In the genomic region with DNA sequence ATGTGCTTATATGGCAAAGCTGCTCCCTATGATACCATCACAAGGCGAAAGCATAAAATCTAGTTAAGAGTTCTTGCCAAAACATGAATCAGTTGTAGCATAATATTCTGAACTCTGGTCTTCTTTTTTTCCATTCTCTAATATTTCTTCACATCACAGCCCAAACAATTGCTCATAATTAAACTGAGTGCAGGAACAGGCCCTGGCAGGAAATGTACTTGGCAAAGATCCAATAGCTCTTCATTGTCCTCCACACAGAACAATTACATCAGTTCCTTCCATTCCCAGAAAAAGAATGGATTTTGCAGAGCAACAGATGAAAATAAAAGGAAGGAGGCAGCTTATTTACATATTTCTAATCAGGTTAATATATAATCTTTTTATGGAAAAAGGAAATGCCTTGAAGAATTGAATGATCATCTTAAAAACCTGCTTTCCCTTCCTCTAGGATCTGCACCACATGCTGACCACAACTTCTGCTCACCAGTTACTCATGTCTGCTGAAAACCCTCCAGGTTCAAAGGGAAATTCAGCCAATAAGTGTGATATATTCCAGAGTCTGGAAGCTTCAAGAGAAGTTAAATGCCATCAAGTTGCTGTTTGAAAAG, we compare ENCODE assay signal across 8 cellular contexts.
DNase-seq lines count a peak whose midpoint lies in the region; ATAC-seq and TF ChIP-seq lines count a peak whose summit lies in the region.

No MANE protein-coding gene starts in this region.

- TF ChIP-seq CTCF in fibroblast of the aortic adventitia (IDR thresholded peaks at IDR 0.05; ENCODE audit: insufficient read depth, low read length), result no peak

- no peaks in the 10 kb centered on the region for H3K36me3 ChIP-seq in effector memory CD4-positive, alpha-beta T cell (ENCODE audit: control insufficient read depth, insufficient read depth, low read length)

- H3K4me3 ChIP-seq in fibroblast of the aortic adventitia (ENCODE audit: low read depth, low read length), result no peak overlapping the region
- H3K4me3 ChIP-seq in effector memory CD4-positive, alpha-beta T cell (ENCODE audit: insufficient read depth, low read depth, low read length, poor library complexity, severe bottlenecking), result no peak overlapping the region

- H3K4me1 ChIP-seq in effector memory CD4-positive, alpha-beta T cell (ENCODE audit: control insufficient read depth, insufficient read depth, low read length, poor library complexity, severe bottlenecking), result no peaks in the 10 kb centered on the region

- H3K27ac ChIP-seq in effector memory CD4-positive, alpha-beta T cell (ENCODE audit: insufficient read depth, low read length, poor library complexity, severe bottlenecking), result no peak overlapping the region

- in situ Hi-C loops in Caki2 (cut with HindIII; ENCODE audit: low pct_unique_long_range_greater_than_20kb, low sequenced_read_pairs), result loop anchor here (25.0 kb wide), 1 partner anchor 217 kb away; no protein-coding TSS in a partner anchor

- no peaks in the 10 kb centered on the region for H3K9me3 ChIP-seq in effector memory CD4-positive, alpha-beta T cell (ENCODE audit: control insufficient read depth, low read length)

- no peaks in the 10 kb centered on the region for H3K27me3 ChIP-seq in effector memory CD4-positive, alpha-beta T cell (replicated peaks; ENCODE audit: control insufficient read depth, insufficient read depth, low read length, poor library complexity, severe bottlenecking)

- ATAC-seq in GM21619 (IDR thresholded peaks at IDR 0.05; ENCODE audit: unreplicated experiment), result peak; percentile 91

- peak; percentile 82 for DNase-seq in Caki2 (ENCODE audit: low read depth)
- peak; percentile 72 for DNase-seq in LoVo (ENCODE audit: low spot score)
- peak; percentile 54 to 79 for DNase-seq in SHP77 (lab: John Stamatoyannopoulos, UW)
- DNase-seq in fibroblast of the aortic adventitia (ENCODE audit: low read depth), result peak; percentile 96
- peak; percentile 47 for DNase-seq in putamen (ENCODE audit: low spot score)
- no peak for DNase-seq in effector memory CD4-positive, alpha-beta T cell
- DNase-seq in activated naive CD4-positive, alpha-beta T cell treated with Interleukin-2 at 50 U/mL for 16 hours, result no peak

Comparison
In these comparisons a context has a peak if more than half of its experiments do, and no peak if none do; other contexts are left out.
1. DNase-seq: peak in Caki2 (single experiment), LoVo (single experiment), SHP77 (2 of 2), fibroblast of the aortic adventitia (single experiment) and putamen (single experiment); none in effector memory CD4-positive, alpha-beta T cell (0 of 3) and activated naive CD4-positive, alpha-beta T cell treated with Interleukin-2 at 50 U/mL for 16 hours (single experiment).